ENCODE assay signal across 10 cellular contexts in genomic region chr4:8015512-8015911, GRCh38.
A peak's percentile ranks its signal among the peaks of the same experiment; 100 is the strongest.
DNase-seq lines count a peak whose midpoint lies in the region; TF ChIP-seq lines count a peak whose summit lies in the region.
"Had no signal": no experiment of that assay in that cellular context is flagged by ENCODE, and none has a peak within 500 bp of the region (broad histone marks: within the 10 kb centered on the region; RNA-seq: fewer than 3 reads in every experiment).

No MANE protein-coding gene starts in this region.

- DNase-seq in EH (ENCODE audit: low read depth): peak; percentile 39
- peak; percentile 50 for DNase-seq in Karpas-422
- peak; percentile 3 for DNase-seq in cerebellar cortex (ENCODE audit: low spot score)
- no peak for DNase-seq in nephron progenitor cell
- no peak for DNase-seq in activated naive CD4-positive, alpha-beta T cell treated with anti-CD3 and anti-CD28 coated beads for 36 hours
- no peak for DNase-seq in immature natural killer cell
- no peak for DNase-seq in activated CD4-positive, alpha-beta T cell treated with anti-CD3 and anti-CD28 coated beads, Interleukin-2, amount 50 U/mL, for 4 hours
- no peak for DNase-seq in activated naive CD4-positive, alpha-beta T cell treated with anti-CD3 and anti-CD28 coated beads, Interleukin-2, amount 10 ng/mL, durations not matched to agents 7 days and 5 days
- DNase-seq: activated CD4-positive, alpha-beta memory T cell treated with anti-CD3 and anti-CD28 coated beads for 36 hours; NCI-H510A had no signal

- H3K9me2 ChIP-seq in Karpas-422 (replicated peaks; ENCODE audit: insufficient read depth, low read length): no peaks in the 10 kb centered on the region

- H3K9me3 ChIP-seq in Karpas-422 (ENCODE audit: low read length): no peaks in the 10 kb centered on the region

- H3K27me3 Mint-ChIP-seq in nephron progenitor cell (ENCODE audit: low read depth, poor library complexity): peaks cover 21% of the 10 kb centered on the region
- no peaks in the 10 kb centered on the region for H3K27me3 Mint-ChIP-seq in activated naive CD4-positive, alpha-beta T cell treated with anti-CD3 and anti-CD28 coated beads for 36 hours (ENCODE audit: low read depth)
- peaks cover 3 to 10% (median 5%) of the 10 kb centered on the region in 3 donors for H3K27me3 Mint-ChIP-seq in immature natural killer cell (ENCODE audit: low read depth in 3 of 3)
- peaks cover 48% of the 10 kb centered on the region for H3K27me3 Mint-ChIP-seq in activated naive CD4-positive, alpha-beta T cell treated with anti-CD3 and anti-CD28 coated beads, Interleukin-2, amount 10 ng/mL, durations not matched to agents 7 days and 5 days

- no peak overlapping the region for H3K4me3 Mint-ChIP-seq in nephron progenitor cell
- H3K4me3 Mint-ChIP-seq in activated naive CD4-positive, alpha-beta T cell treated with anti-CD3 and anti-CD28 coated beads for 36 hours: no peak overlapping the region
- H3K4me3 Mint-ChIP-seq in immature natural killer cell: no peak overlapping the region
- H3K4me3 Mint-ChIP-seq in activated naive CD4-positive, alpha-beta T cell treated with anti-CD3 and anti-CD28 coated beads, Interleukin-2, amount 10 ng/mL, durations not matched to agents 7 days and 5 days: no peak overlapping the region
- H3K4me3 Mint-ChIP-seq: activated CD4-positive, alpha-beta memory T cell treated with anti-CD3 and anti-CD28 coated beads for 36 hours had no signal

- H3K27ac Mint-ChIP-seq in nephron progenitor cell (no peak overlapping the region), immature natural killer cell (no peak overlapping the region)
- no peak overlapping the region for H3K27ac Mint-ChIP-seq in activated naive CD4-positive, alpha-beta T cell treated with anti-CD3 and anti-CD28 coated beads for 36 hours
- H3K27ac Mint-ChIP-seq in activated naive CD4-positive, alpha-beta T cell treated with anti-CD3 and anti-CD28 coated beads, Interleukin-2, amount 10 ng/mL, durations not matched to agents 7 days and 5 days: no peak overlapping the region
- H3K27ac Mint-ChIP-seq: activated CD4-positive, alpha-beta memory T cell treated with anti-CD3 and anti-CD28 coated beads for 36 hours had no signal

- no peaks in the 10 kb centered on the region for H3K36me3 ChIP-seq in Karpas-422 (ENCODE audit: insufficient read depth, low read length)

- no peaks in the 10 kb centered on the region for H3K79me2 ChIP-seq in Karpas-422 (ENCODE audit: low read length)

- no peak overlapping the region for H3K4me2 ChIP-seq in Karpas-422 (ENCODE audit: low read depth, low read length, poor library complexity, severe bottlenecking)

- H3K36me3 Mint-ChIP-seq in nephron progenitor cell (ENCODE audit: low read depth): no peaks in the 10 kb centered on the region
- no peaks in the 10 kb centered on the region for H3K36me3 Mint-ChIP-seq in activated naive CD4-positive, alpha-beta T cell treated with anti-CD3 and anti-CD28 coated beads for 36 hours (ENCODE audit: low read depth)
- H3K36me3 Mint-ChIP-seq in immature natural killer cell: no peaks in the 10 kb centered on the region
- H3K36me3 Mint-ChIP-seq in activated naive CD4-positive, alpha-beta T cell treated with anti-CD3 and anti-CD28 coated beads, Interleukin-2, amount 10 ng/mL, durations not matched to agents 7 days and 5 days: no peaks in the 10 kb centered on the region
- H3K36me3 Mint-ChIP-seq: activated CD4-positive, alpha-beta memory T cell treated with anti-CD3 and anti-CD28 coated beads for 36 hours had no signal

- H2AFZ ChIP-seq in Karpas-422 (ENCODE audit: low read length): no peak overlapping the region

- CTCF ChIA-PET in activated naive CD4-positive, alpha-beta T cell treated with anti-CD3 and anti-CD28 coated beads for 36 hours (lab: Charles Lee): interaction anchor here (1.1 kb wide), 1 partner anchor 28 kb away, joined by 3 read pairs; no protein-coding TSS in a partner anchor
- CTCF ChIA-PET in activated naive CD4-positive, alpha-beta T cell treated with anti-CD3 and anti-CD28 coated beads, Interleukin-2, amount 10 ng/mL, durations not matched to agents 7 days and 5 days (lab: Charles Lee): no interaction called here

- H3K9ac ChIP-seq in Karpas-422 (ENCODE audit: low read length): no peak overlapping the region

- H3K9me3 Mint-ChIP-seq in nephron progenitor cell (no peaks in the 10 kb centered on the region), immature natural killer cell (no peaks in the 10 kb centered on the region)
- H3K9me3 Mint-ChIP-seq in activated naive CD4-positive, alpha-beta T cell treated with anti-CD3 and anti-CD28 coated beads for 36 hours: no peaks in the 10 kb centered on the region
- H3K9me3 Mint-ChIP-seq in activated naive CD4-positive, alpha-beta T cell treated with anti-CD3 and anti-CD28 coated beads, Interleukin-2, amount 10 ng/mL, durations not matched to agents 7 days and 5 days: no peaks in the 10 kb centered on the region
- H3K9me3 Mint-ChIP-seq: activated CD4-positive, alpha-beta memory T cell treated with anti-CD3 and anti-CD28 coated beads for 36 hours had no signal

- H3K4me1 ChIP-seq in Karpas-422 (ENCODE audit: low read length): no peaks in the 10 kb centered on the region

- intact Hi-C loops in activated naive CD4-positive, alpha-beta T cell treated with anti-CD3 and anti-CD28 coated beads for 36 hours (cut with micrococcal nuclease): no loop called here

- peak; percentile 20 for TF ChIP-seq CTCF in nephron progenitor cell (IDR thresholded peaks at IDR 0.05)

- no peaks in the 10 kb centered on the region for H4K20me1 ChIP-seq in Karpas-422 (ENCODE audit: insufficient read depth, low read depth, low read length)

- H3K4me3 ChIP-seq in Karpas-422 (ENCODE audit: low read length): no peak overlapping the region

- H3K4me1 Mint-ChIP-seq in nephron progenitor cell (peaks cover 59% of the 10 kb centered on the region), immature natural killer cell (no peaks in the 10 kb centered on the region)
- no peaks in the 10 kb centered on the region for H3K4me1 Mint-ChIP-seq in activated naive CD4-positive, alpha-beta T cell treated with anti-CD3 and anti-CD28 coated beads for 36 hours (ENCODE audit: low read depth)
- H3K4me1 Mint-ChIP-seq in activated naive CD4-positive, alpha-beta T cell treated with anti-CD3 and anti-CD28 coated beads, Interleukin-2, amount 10 ng/mL, durations not matched to agents 7 days and 5 days: peaks cover 3% of the 10 kb centered on the region

- H3K27me3 ChIP-seq in Karpas-422 (ENCODE audit: low read length): no peaks in the 10 kb centered on the region

- H3K27ac ChIP-seq in Karpas-422 (ENCODE audit: low read length): no peak overlapping the region

Comparison
In these comparisons a context has a peak if more than half of its experiments do, and no peak if none do; other contexts are left out.
1. DNase-seq: peak in EH (single experiment), Karpas-422 (single experiment) and cerebellar cortex (single experiment); none in nephron progenitor cell (single experiment), activated naive CD4-positive, alpha-beta T cell treated with anti-CD3 and anti-CD28 coated beads for 36 hours (single experiment), immature natural killer cell (0 of 3), activated CD4-positive, alpha-beta T cell treated with anti-CD3 and anti-CD28 coated beads, Interleukin-2, amount 50 U/mL, for 4 hours (0 of 2) and activated naive CD4-positive, alpha-beta T cell treated with anti-CD3 and anti-CD28 coated beads, Interleukin-2, amount 10 ng/mL, durations not matched to agents 7 days and 5 days (single experiment).